In the genomic region with DNA sequence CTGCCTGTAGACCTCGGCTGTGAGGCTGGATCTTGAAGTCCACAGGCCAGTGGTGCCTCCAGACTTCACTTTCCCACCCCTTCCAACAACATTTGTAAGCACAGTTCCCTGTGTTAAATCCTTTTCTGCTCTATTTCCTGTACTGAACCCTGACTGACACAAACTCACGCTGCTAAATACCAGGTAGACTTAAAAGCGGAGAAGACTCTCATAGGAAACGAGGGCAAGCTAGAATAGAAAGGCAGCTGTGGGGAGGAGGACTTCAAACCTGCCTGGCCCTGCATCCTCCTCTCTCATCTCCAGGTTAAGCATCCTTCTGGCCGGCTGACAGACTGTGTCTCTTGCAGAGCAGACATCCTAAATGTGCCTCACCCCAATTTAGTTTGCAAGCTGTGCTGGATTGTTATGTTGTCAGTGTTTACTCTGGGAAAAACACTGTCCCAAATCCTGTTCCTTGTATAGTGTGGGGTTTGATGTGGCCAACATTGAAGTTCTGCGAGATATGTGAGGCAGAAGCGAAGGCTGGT, we compare ENCODE assay signal across 15 cellular contexts. TPM values are rescaled to one million over a fixed set of nuclear protein-coding genes. Genes with fewer than 3 reads are reported as not detected.
DNase-seq lines count a peak whose midpoint lies in the region; ATAC-seq and TF ChIP-seq lines count a peak whose summit lies in the region.
"Had no signal": no experiment of that assay in that cellular context is flagged by ENCODE, and none has a peak within 500 bp of the region (broad histone marks: within the 10 kb centered on the region; RNA-seq: fewer than 3 reads in every experiment).

No MANE protein-coding gene starts in this region.

- H3F3A ChIP-seq in GM23338 (replicated peaks; ENCODE audit: low read depth): no peaks in the 10 kb centered on the region

- CTCF ChIA-PET in activated naive CD4-positive, alpha-beta T cell treated with anti-CD3 and anti-CD28 coated beads, Interleukin-2, amount 10 ng/mL, durations not matched to agents 7 days and 5 days (lab: Charles Lee): no interaction called here

- 0 out of 2 replicates have a peak, but pooled peaks cover 5% of the 10 kb centered on the region for H3K9me2 ChIP-seq in GM23338 (ENCODE audit: insufficient read depth)

- no peaks in the 10 kb centered on the region for H3K79me2 ChIP-seq in GM23338 (replicated peaks; ENCODE audit: insufficient read depth)

- no peaks in the 10 kb centered on the region for H3K9me3 Mint-ChIP-seq in activated naive CD4-positive, alpha-beta T cell treated with anti-CD3 and anti-CD28 coated beads, Interleukin-2, amount 10 ng/mL, durations not matched to agents 7 days and 5 days
- no peaks in the 10 kb centered on the region for H3K9me3 Mint-ChIP-seq in GM23338
- H3K9me3 Mint-ChIP-seq: CD4-positive, alpha-beta memory T cell had no signal

- H4K20me1 ChIP-seq in GM23338 (replicated peaks; ENCODE audit: insufficient read depth): no peaks in the 10 kb centered on the region

- H2AFZ ChIP-seq in GM23338: peak overlapping the region; percentile 43; the same call in 1 of the 2 replicates

- no peaks in the 10 kb centered on the region for H3K27me3 ChIP-seq in GM23338 (ENCODE audit: insufficient read depth)

- H3K36me3 Mint-ChIP-seq in activated naive CD4-positive, alpha-beta T cell treated with anti-CD3 and anti-CD28 coated beads, Interleukin-2, amount 10 ng/mL, durations not matched to agents 7 days and 5 days: no peaks in the 10 kb centered on the region
- H3K36me3 Mint-ChIP-seq in GM23338 (ENCODE audit: low read depth): no peaks in the 10 kb centered on the region
- H3K36me3 Mint-ChIP-seq: CD4-positive, alpha-beta memory T cell had no signal

- no peak overlapping the region for H3K4me2 ChIP-seq in GM23338

- no peak for ATAC-seq in GM23338
- ATAC-seq in HG03045 (IDR thresholded peaks at IDR 0.05; ENCODE audit: unreplicated experiment): no peak
- ATAC-seq: HCT116 had no signal

- peaks cover 2% of the 10 kb centered on the region for H3K4me1 Mint-ChIP-seq in activated naive CD4-positive, alpha-beta T cell treated with anti-CD3 and anti-CD28 coated beads, Interleukin-2, amount 10 ng/mL, durations not matched to agents 7 days and 5 days
- H3K4me1 Mint-ChIP-seq in GM23338: peaks cover 14% of the 10 kb centered on the region

- H3K36me3 ChIP-seq in GM23338 (ENCODE audit: insufficient read depth): no peaks in the 10 kb centered on the region

- H3K4me1 ChIP-seq in GM23338 (ENCODE audit: insufficient read depth): no peaks in the 10 kb centered on the region

- peak overlapping the region; percentile 2 for H3K27ac Mint-ChIP-seq in activated naive CD4-positive, alpha-beta T cell treated with anti-CD3 and anti-CD28 coated beads, Interleukin-2, amount 10 ng/mL, durations not matched to agents 7 days and 5 days
- no peak overlapping the region for H3K27ac Mint-ChIP-seq in GM23338

- H3K27ac ChIP-seq in GM23338 (ENCODE audit: low read depth): no peak overlapping the region
- H3K27ac ChIP-seq: C4-2B had no signal

- no peak for TF ChIP-seq CTCF in GM23338 (conservative IDR thresholded peaks at IDR 0.05; ENCODE audit: low read depth in 2 of 2)

- H3K4me3 Mint-ChIP-seq in activated naive CD4-positive, alpha-beta T cell treated with anti-CD3 and anti-CD28 coated beads, Interleukin-2, amount 10 ng/mL, durations not matched to agents 7 days and 5 days: no peak overlapping the region
- H3K4me3 Mint-ChIP-seq in GM23338: no peak overlapping the region
- H3K4me3 Mint-ChIP-seq: CD4-positive, alpha-beta memory T cell had no signal

- H3K4me3 ChIP-seq in GM23338: no peak overlapping the region

- H3K27me3 Mint-ChIP-seq in activated naive CD4-positive, alpha-beta T cell treated with anti-CD3 and anti-CD28 coated beads, Interleukin-2, amount 10 ng/mL, durations not matched to agents 7 days and 5 days: peaks cover 54% of the 10 kb centered on the region
- H3K27me3 Mint-ChIP-seq in GM23338 (ENCODE audit: insufficient read depth, low read depth, poor library complexity): peaks cover 19% of the 10 kb centered on the region

- DNase-seq in activated naive CD4-positive, alpha-beta T cell treated with anti-CD3 and anti-CD28 coated beads, Interleukin-2, amount 10 ng/mL, durations not matched to agents 7 days and 5 days: no peak
- no peak for DNase-seq in activated naive CD4-positive, alpha-beta T cell (lab: John Stamatoyannopoulos, UW)
- DNase-seq in GM23338 (ENCODE audit: low spot score): no peak
- peak; percentile 53 for DNase-seq in cerebellar cortex (ENCODE audit: low spot score)
- no peak for DNase-seq in NK-92 (lab: John Stamatoyannopoulos, UW; ENCODE audit: unreplicated experiment)
- DNase-seq in NCI-H2107 (lab: John Stamatoyannopoulos, UW): no peak
- DNase-seq: ACHN; CD4-positive, alpha-beta memory T cell; DMS153; DMS79 treated with DMSO at 0.1 percent for 48 hours; GF-D8; IMR-90 had no signal

TF ChIP-seq in GM23338, 12 proteins besides CTCF, POLR2A, EP300 and RAD21 (continues in another document):
- TF ChIP-seq, protein P1, sequence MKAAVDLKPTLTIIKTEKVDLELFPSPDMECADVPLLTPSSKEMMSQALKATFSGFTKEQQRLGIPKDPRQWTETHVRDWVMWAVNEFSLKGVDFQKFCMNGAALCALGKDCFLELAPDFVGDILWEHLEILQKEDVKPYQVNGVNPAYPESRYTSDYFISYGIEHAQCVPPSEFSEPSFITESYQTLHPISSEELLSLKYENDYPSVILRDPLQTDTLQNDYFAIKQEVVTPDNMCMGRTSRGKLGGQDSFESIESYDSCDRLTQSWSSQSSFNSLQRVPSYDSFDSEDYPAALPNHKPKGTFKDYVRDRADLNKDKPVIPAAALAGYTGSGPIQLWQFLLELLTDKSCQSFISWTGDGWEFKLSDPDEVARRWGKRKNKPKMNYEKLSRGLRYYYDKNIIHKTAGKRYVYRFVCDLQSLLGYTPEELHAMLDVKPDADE (IDR thresholded peaks at IDR 0.05): no peak
- TF ChIP-seq, protein P2, sequence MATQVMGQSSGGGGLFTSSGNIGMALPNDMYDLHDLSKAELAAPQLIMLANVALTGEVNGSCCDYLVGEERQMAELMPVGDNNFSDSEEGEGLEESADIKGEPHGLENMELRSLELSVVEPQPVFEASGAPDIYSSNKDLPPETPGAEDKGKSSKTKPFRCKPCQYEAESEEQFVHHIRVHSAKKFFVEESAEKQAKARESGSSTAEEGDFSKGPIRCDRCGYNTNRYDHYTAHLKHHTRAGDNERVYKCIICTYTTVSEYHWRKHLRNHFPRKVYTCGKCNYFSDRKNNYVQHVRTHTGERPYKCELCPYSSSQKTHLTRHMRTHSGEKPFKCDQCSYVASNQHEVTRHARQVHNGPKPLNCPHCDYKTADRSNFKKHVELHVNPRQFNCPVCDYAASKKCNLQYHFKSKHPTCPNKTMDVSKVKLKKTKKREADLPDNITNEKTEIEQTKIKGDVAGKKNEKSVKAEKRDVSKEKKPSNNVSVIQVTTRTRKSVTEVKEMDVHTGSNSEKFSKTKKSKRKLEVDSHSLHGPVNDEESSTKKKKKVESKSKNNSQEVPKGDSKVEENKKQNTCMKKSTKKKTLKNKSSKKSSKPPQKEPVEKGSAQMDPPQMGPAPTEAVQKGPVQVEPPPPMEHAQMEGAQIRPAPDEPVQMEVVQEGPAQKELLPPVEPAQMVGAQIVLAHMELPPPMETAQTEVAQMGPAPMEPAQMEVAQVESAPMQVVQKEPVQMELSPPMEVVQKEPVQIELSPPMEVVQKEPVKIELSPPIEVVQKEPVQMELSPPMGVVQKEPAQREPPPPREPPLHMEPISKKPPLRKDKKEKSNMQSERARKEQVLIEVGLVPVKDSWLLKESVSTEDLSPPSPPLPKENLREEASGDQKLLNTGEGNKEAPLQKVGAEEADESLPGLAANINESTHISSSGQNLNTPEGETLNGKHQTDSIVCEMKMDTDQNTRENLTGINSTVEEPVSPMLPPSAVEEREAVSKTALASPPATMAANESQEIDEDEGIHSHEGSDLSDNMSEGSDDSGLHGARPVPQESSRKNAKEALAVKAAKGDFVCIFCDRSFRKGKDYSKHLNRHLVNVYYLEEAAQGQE (IDR thresholded peaks at IDR 0.05; ENCODE audit: unreplicated experiment): no peak
- TF ChIP-seq POLR2AphosphoS5 (IDR thresholded peaks at IDR 0.05; ENCODE audit: low read depth): no peak

RNA-seq across cellular contexts. Expression of a gene that starts 58.5 kb away (rescaled TPM):
- 47.1 and 51.8 TPM in 2 replicates for total RNA-seq in GM23338 (2014; rRNA removed; shearing (Covaris generic))
- polyA plus RNA-seq in GM23338 (2016; fragmentation: Nextera tagmentation; extraction: Ambion mirVana): 8.9 and 13.4 TPM in 2 replicates
